15 cellular contexts compared by ENCODE assay signal in the genomic region with DNA sequence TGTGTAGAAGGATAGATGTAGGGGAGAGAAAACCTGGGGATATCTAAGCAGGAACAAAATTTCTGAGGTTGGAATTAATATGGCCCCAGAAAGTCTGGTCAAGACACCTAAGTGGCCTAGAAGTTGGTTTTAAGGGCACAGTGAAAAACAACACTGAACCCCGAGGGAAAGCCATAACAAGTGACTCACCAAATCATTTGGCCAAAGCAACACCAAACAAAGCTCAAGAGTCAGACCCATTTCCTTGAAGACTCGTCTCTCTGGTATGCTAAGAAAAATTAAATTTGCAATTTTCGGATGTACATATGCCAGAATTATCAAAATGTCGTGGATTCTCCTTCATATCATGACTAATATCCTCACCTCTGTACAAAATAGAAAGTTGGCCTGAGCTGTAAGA.
DNase-seq lines count a peak whose midpoint lies in the region; ATAC-seq and TF ChIP-seq lines count a peak whose summit lies in the region.
"Had no signal": no experiment of that assay in that cellular context is flagged by ENCODE, and none has a peak within 500 bp of the region (broad histone marks: within the 10 kb centered on the region; RNA-seq: fewer than 3 reads in every experiment).

No MANE protein-coding gene starts in this region.

- no peak overlapping the region for H3K9ac ChIP-seq in IMR-90 (ENCODE audit: low read depth, low read length)
- no peak overlapping the region for H3K9ac ChIP-seq in colonic mucosa (ENCODE audit: low read depth in 2 of 2, low read length in 2 of 2)

- no peak overlapping the region for H4K5ac ChIP-seq in IMR-90 (ENCODE audit: low read depth, low read length)

- CTCF ChIA-PET in IMR-90 (lab: Yijun Ruan, JAX): interaction anchor here (1.1 kb wide), 1 partner anchor 249 kb away, joined by 5 read pairs; no protein-coding TSS in a partner anchor

- DNase-seq in EH (ENCODE audit: low read depth) (peak; percentile 49), IMR-90 (peak; percentile 73), esophagus muscularis mucosa (ENCODE audit: extremely low spot score) (no peak), colonic mucosa (no peak), adrenal gland (no peak)
- no peak for DNase-seq in activated naive CD8-positive, alpha-beta T cell treated with anti-CD3 and anti-CD28 coated beads, Interleukin-2, amount 50 U/mL, for 24 hours
- DNase-seq: effector CD4-positive, alpha-beta T cell; glutamatergic neuron; naive B cell; NCI-H2081 treated with DMSO at 0.1 percent for 48 hours; retina; SHP77 treated with DMSO at 0.1 percent for 48 hours had no signal

- H3K79me1 ChIP-seq in IMR-90 (ENCODE audit: low read depth in 1 of 2, low read length in 2 of 2): no peaks in the 10 kb centered on the region

- no peak overlapping the region; the same call in 1 of the 2 replicates for H3K14ac ChIP-seq in IMR-90 (replicated peaks; ENCODE audit: low read depth, low read length)

- POLR2A ChIA-PET in IMR-90 (lab: Charles Lee; ENCODE audit: unreplicated experiment): interaction anchor here (0.6 kb wide), 1 partner anchor 120 kb away, joined by 7 read pairs; no protein-coding TSS in a partner anchor

- H3K4me3 ChIP-seq in IMR-90 (ENCODE audit: insufficient read depth, low read depth, low read length): no peak overlapping the region
- no peak overlapping the region for H3K4me3 ChIP-seq in muscle layer of duodenum (ENCODE audit: low read depth in 1 of 2, low read length in 2 of 2)
- no peak overlapping the region for H3K4me3 ChIP-seq in esophagus muscularis mucosa
- H3K4me3 ChIP-seq in colonic mucosa: no peak overlapping the region
- no peak overlapping the region for H3K4me3 ChIP-seq in adrenal gland

- TF ChIP-seq POLR2A in IMR-90 (IDR thresholded peaks at IDR 0.05; ENCODE audit: low read depth, low read length) (no peak), esophagus muscularis mucosa (IDR thresholded peaks at IDR 0.05; ENCODE audit: low read depth) (no peak), adrenal gland (IDR thresholded peaks at IDR 0.05) (no peak)

- no peak overlapping the region; the same call in 1 of the 2 replicates for H3K4ac ChIP-seq in IMR-90 (ENCODE audit: low read depth, low read length)

- WGBS in IMR-90 (ENCODE audit: extremely low coverage in 2 of 2, insufficient read length in 1 of 2), 2 experiments: no CpG with 5 or more reads among the region's 4 CpGs
- 82% methylated on average over 4 of the region's 4 CpGs for WGBS in esophagus muscularis mucosa
- 69 to 78% (median 74%) methylated on average over 4 of the region's 4 CpGs for WGBS in adrenal gland, 4 donors

- no peak overlapping the region for H3K23ac ChIP-seq in IMR-90 (ENCODE audit: low read depth, low read length)

- H2AK5ac ChIP-seq in IMR-90 (ENCODE audit: low read depth, low read length): no peak overlapping the region

- 0 out of 3 replicates have a peak overlapping the region, but pooled peaks have one; percentile 19 for H2BK15ac ChIP-seq in IMR-90 (ENCODE audit: low read depth, low read length)

- H3K56ac ChIP-seq in IMR-90 (ENCODE audit: extremely low read depth, insufficient read depth, low read length): no peak overlapping the region

- H3K27me3 ChIP-seq in IMR-90 (ENCODE audit: control insufficient read depth, insufficient read depth, low read length) (no peaks in the 10 kb centered on the region), muscle layer of duodenum (ENCODE audit: low read depth, low read length) (no peaks in the 10 kb centered on the region), esophagus muscularis mucosa (peaks cover 0 to 4% (median 0%) of the 10 kb centered on the region in 4 donors), colonic mucosa (no peaks in the 10 kb centered on the region), adrenal gland (no peaks in the 10 kb centered on the region)

- no peak overlapping the region; the same call in 1 of the 2 replicates for H2BK20ac ChIP-seq in IMR-90 (ENCODE audit: low read depth, low read length)

- peaks cover 3% of the 10 kb centered on the region for H3K27me3 Mint-ChIP-seq in activated naive CD8-positive, alpha-beta T cell treated with anti-CD3 and anti-CD28 coated beads, Interleukin-2, amount 50 U/mL, for 24 hours

- no peaks in the 10 kb centered on the region for H3K9me3 ChIP-seq in IMR-90 (ENCODE audit: control insufficient read depth, insufficient read depth, low read length)
- H3K9me3 ChIP-seq in muscle layer of duodenum (ENCODE audit: control insufficient read depth in 1 of 2, low read length in 2 of 2): peaks cover 0 to 4% of the 10 kb centered on the region in 2 donors
- H3K9me3 ChIP-seq in esophagus muscularis mucosa: no peaks in the 10 kb centered on the region
- H3K9me3 ChIP-seq in colonic mucosa: no peaks in the 10 kb centered on the region
- H3K9me3 ChIP-seq in adrenal gland (replicated peaks in 1 of 3): no peaks in the 10 kb centered on the region

- no peak for TF ChIP-seq EP300 in esophagus muscularis mucosa (IDR thresholded peaks at IDR 0.05)

- in situ Hi-C loops in IMR-90 (cut with MboI; ENCODE audit: low sequenced_read_pairs): no loop called here

- no peak overlapping the region for H2AFZ ChIP-seq in IMR-90 (replicated peaks; ENCODE audit: low read length, poor library complexity)

- H4K20me1 ChIP-seq in IMR-90 (ENCODE audit: insufficient read depth, low read length): no peaks in the 10 kb centered on the region

- no peak overlapping the region for H2AK9ac ChIP-seq in IMR-90 (replicated peaks; ENCODE audit: low read depth, low read length, poor library complexity)

- TF ChIP-seq CTCF in IMR-90 (conservative IDR thresholded peaks at IDR 0.05; ENCODE audit: low read depth, low read length) (no peak), esophagus muscularis mucosa (IDR thresholded peaks at IDR 0.05) (no peak), colonic mucosa (IDR thresholded peaks at IDR 0.05) (no peak), adrenal gland (IDR thresholded peaks at IDR 0.05) (no peak)

- BruUV-seq in IMR-90 (replicated peaks; lab: Mats Ljungman, UMichigan): no TSS peak

- H3K4me1 ChIP-seq in IMR-90 (ENCODE audit: control insufficient read depth, insufficient read depth, low read length): no peaks in the 10 kb centered on the region; the same call in none of the 2 replicates
- H3K4me1 ChIP-seq in muscle layer of duodenum (ENCODE audit: control insufficient read depth in 1 of 2, insufficient read depth in 2 of 2, low read length in 2 of 2): peaks cover 0 to 3% of the 10 kb centered on the region in 2 donors
- H3K4me1 ChIP-seq in esophagus muscularis mucosa: peaks cover 0 to 10% (median 1%) of the 10 kb centered on the region in 4 donors
- H3K4me1 ChIP-seq in colonic mucosa: no peaks in the 10 kb centered on the region
- H3K4me1 ChIP-seq in adrenal gland (replicated peaks in 1 of 2): peaks cover 0 to 12% of the 10 kb centered on the region in 2 donors

- H3K4me2 ChIP-seq in IMR-90 (ENCODE audit: low read depth, low read length): no peak overlapping the region

- peak overlapping the region in 1 of 2 experiments; percentile 56; a peak in 2 of 4 replicates for H4K8ac ChIP-seq in IMR-90 (ENCODE audit: low read depth in 2 of 2, low read length in 2 of 2)

- dilution Hi-C loops in IMR-90 (cut with HindIII; ENCODE audit: low sequenced_read_pairs, unreplicated experiment): no loop called here

- peaks cover 46% of the 10 kb centered on the region for H3K9me3 Mint-ChIP-seq in activated naive CD8-positive, alpha-beta T cell treated with anti-CD3 and anti-CD28 coated beads, Interleukin-2, amount 50 U/mL, for 24 hours

- peak; percentile 48 for ATAC-seq in IMR-90 (ENCODE audit: low read depth)
- ATAC-seq in activated naive CD8-positive, alpha-beta T cell treated with anti-CD3 and anti-CD28 coated beads, Interleukin-2, amount 50 U/mL, for 24 hours: no peak
- ATAC-seq in GM19467 (IDR thresholded peaks at IDR 0.05; ENCODE audit: unreplicated experiment): no peak

- peaks cover 92% of the 10 kb centered on the region for H3K4me1 Mint-ChIP-seq in activated naive CD8-positive, alpha-beta T cell treated with anti-CD3 and anti-CD28 coated beads, Interleukin-2, amount 50 U/mL, for 24 hours

- peaks cover 39% of the 10 kb centered on the region for H3K36me3 Mint-ChIP-seq in activated naive CD8-positive, alpha-beta T cell treated with anti-CD3 and anti-CD28 coated beads, Interleukin-2, amount 50 U/mL, for 24 hours (ENCODE audit: low read depth)
- H3K36me3 Mint-ChIP-seq: naive B cell had no signal

- intact Hi-C loops in IMR-90 (cut with micrococcal nuclease): no loop called here
- intact Hi-C loops in esophagus muscularis mucosa (cut with DNase I): no loop called here
- intact Hi-C loops in colonic mucosa (cut with DNase I): loop anchor here (10.0 kb wide), 1 partner anchor 338 kb away; no protein-coding TSS in a partner anchor
- intact Hi-C loops in adrenal gland (cut with DNase I): no loop called here

- H3K36me3 ChIP-seq in IMR-90 (ENCODE audit: control insufficient read depth, insufficient read depth, low read length) (no peaks in the 10 kb centered on the region), muscle layer of duodenum (ENCODE audit: control insufficient read depth in 1 of 2, insufficient read depth in 2 of 2, low read length in 2 of 2) (no peaks in the 10 kb centered on the region), esophagus muscularis mucosa (no peaks in the 10 kb centered on the region), colonic mucosa (no peaks in the 10 kb centered on the region), adrenal gland (replicated peaks in 1 of 2) (no peaks in the 10 kb centered on the region)

- H2BK5ac ChIP-seq in IMR-90 (ENCODE audit: low read depth, low read length, poor library complexity, severe bottlenecking): peak overlapping the region; percentile 71

- H3K9me1 ChIP-seq in IMR-90 (ENCODE audit: insufficient read depth, low read length): 0 out of 2 replicates have a peak, but pooled peaks cover 3% of the 10 kb centered on the region

- no peak overlapping the region for H4K91ac ChIP-seq in IMR-90 (ENCODE audit: insufficient read depth, low read depth, low read length)

- H3K27ac ChIP-seq in IMR-90 (ENCODE audit: insufficient read depth, low read length): no peak overlapping the region
- peak overlapping the region; percentile 1 for H3K27ac ChIP-seq in muscle layer of duodenum (ENCODE audit: low read length)
- peak overlapping the region in 2 of 4 donors; percentile 3 to 18 for H3K27ac ChIP-seq in esophagus muscularis mucosa (replicated peaks in 1 of 4)
- no peak overlapping the region for H3K27ac ChIP-seq in colonic mucosa
- peak overlapping the region in 2 of 5 donors; percentile 26 to 60 for H3K27ac ChIP-seq in adrenal gland
- H3K27ac ChIP-seq: C4-2B had no signal

- TF ChIP-seq RAD21 in IMR-90 (IDR thresholded peaks at IDR 0.05; ENCODE audit: low read length): no peak

- H3K18ac ChIP-seq in IMR-90 (ENCODE audit: low read depth, low read length): peak overlapping the region; percentile 10; the same call in 1 of the 2 replicates

- peak overlapping the region; percentile 21; the same call in 1 of the 2 replicates for H2BK120ac ChIP-seq in IMR-90 (ENCODE audit: low read depth, low read length)

- peak overlapping the region; percentile 96 for H3K27ac Mint-ChIP-seq in activated naive CD8-positive, alpha-beta T cell treated with anti-CD3 and anti-CD28 coated beads, Interleukin-2, amount 50 U/mL, for 24 hours

- no peak overlapping the region for H3K4me3 Mint-ChIP-seq in activated naive CD8-positive, alpha-beta T cell treated with anti-CD3 and anti-CD28 coated beads, Interleukin-2, amount 50 U/mL, for 24 hours
- H3K4me3 Mint-ChIP-seq: naive B cell had no signal

TF ChIP-seq in IMR-90, 13 proteins besides CTCF, POLR2A, EP300 and RAD21:
- no peak for TF ChIP-seq CEBPB (IDR thresholded peaks at IDR 0.05; ENCODE audit: low read depth, low read length)

Comparison
In these comparisons a context has a peak if more than half of its experiments do, and no peak if none do; other contexts are left out.
1. DNase-seq: peak in EH (single experiment) and IMR-90 (single experiment); none in activated naive CD8-positive, alpha-beta T cell treated with anti-CD3 and anti-CD28 coated beads, Interleukin-2, amount 50 U/mL, for 24 hours (single experiment), esophagus muscularis mucosa (single experiment), colonic mucosa (single experiment) and adrenal gland (0 of 7).